In the genomic region with DNA sequence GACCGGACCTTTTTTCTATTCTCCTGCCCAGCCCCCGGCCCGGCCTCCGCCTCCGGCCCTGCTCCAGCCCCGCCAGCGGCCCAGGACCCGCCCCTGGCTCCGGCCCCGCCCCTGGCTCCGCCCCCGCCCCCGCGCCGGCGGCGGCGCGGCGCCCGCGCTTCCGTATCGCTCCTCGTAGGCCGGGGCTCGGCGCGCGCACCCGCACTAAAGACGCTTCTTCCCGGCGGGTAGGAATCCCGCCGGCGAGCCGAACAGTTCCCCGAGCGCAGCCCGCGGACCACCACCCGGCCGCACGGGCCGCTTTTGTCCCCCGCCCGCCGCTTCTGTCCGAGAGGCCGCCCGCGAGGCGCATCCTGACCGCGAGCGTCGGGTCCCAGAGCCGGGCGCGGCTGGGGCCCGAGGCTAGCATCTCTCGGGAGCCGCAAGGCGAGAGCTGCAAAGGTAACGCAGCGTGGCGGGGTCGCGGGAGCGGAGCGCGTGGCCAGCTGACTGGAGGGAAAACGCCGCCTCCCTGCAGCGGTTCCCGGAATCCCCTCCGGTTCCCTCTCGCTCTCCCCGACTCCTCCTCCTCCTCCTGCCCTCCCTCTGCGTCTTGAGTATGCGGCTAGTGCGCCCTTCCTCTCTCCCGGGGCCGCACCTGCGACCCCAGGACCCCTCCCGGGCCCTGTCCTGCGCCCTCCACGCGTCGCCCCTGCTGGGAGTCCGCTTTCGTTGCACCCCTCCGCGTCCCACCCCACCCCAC, we compare ENCODE assay signal across 8 cellular contexts. TPM values are rescaled to one million over a fixed set of nuclear protein-coding genes. Genes with fewer than 3 reads are reported as not detected.
DNase-seq lines count a peak whose midpoint lies in the region; ATAC-seq and TF ChIP-seq lines count a peak whose summit lies in the region.

A gene (plus strand): TSS at position 163 of the 742 bp plus-strand sequence. CDS start 11,985 bp downstream, outside the sequence.

- peak within 1 kb of the TSS; percentile 85 for H3K27ac ChIP-seq in HUES48 (ENCODE audit: low read depth, low read length)

- H3K4me1 ChIP-seq in HUES48 (ENCODE audit: control insufficient read depth, insufficient read depth, low read length), result peaks cover 16% of the 10 kb centered on the region

- intact Hi-C loops in activated T-helper 2 cell treated with anti-CD3 and anti-CD28 coated beads, Interferon-gamma antibody, Interleukin-2, Interleukin-4, amounts not matched to agents 10 μg/mL and 5 μg/mL and 100 μg/mL, durations not matched to agents 14 hours and 24 hours and 36 hours (cut with micrococcal nuclease), result loop anchor here (2.0 to 5.0 kb wide), 2 partner anchors 25 to 312 kb away; a partner anchor contains a TSS
- intact Hi-C loops in natural killer cell (cut with micrococcal nuclease), result no loop called here

- peaks cover 12% of the 10 kb centered on the region; the same call in 1 of the 2 replicates for H3K27me3 ChIP-seq in HUES48 (ENCODE audit: control insufficient read depth, insufficient read depth, low read length)

- H3K27ac Mint-ChIP-seq in activated T-helper 2 cell treated with anti-CD3 and anti-CD28 coated beads, Interferon-gamma antibody, Interleukin-2, Interleukin-4, amounts not matched to agents 10 μg/mL and 5 μg/mL and 100 μg/mL, durations not matched to agents 14 hours and 24 hours and 36 hours, result peak within 1 kb of the TSS; percentile 74
- peak within 1 kb of the TSS; percentile 88 to 97 for H3K27ac Mint-ChIP-seq in natural killer cell

- H3K36me3 Mint-ChIP-seq in activated T-helper 2 cell treated with anti-CD3 and anti-CD28 coated beads, Interferon-gamma antibody, Interleukin-2, Interleukin-4, amounts not matched to agents 10 μg/mL and 5 μg/mL and 100 μg/mL, durations not matched to agents 14 hours and 24 hours and 36 hours (ENCODE audit: low read depth), result peaks cover 25% of the 10 kb centered on the region
- peaks cover 18% of the 10 kb centered on the region for H3K36me3 Mint-ChIP-seq in natural killer cell

- ATAC-seq in GM21367 (IDR thresholded peaks at IDR 0.05; ENCODE audit: unreplicated experiment), result peak; percentile 52
- peak; percentile 75 to 91 (median 82) for ATAC-seq in natural killer cell
- ATAC-seq in stimulated activated naive CD8-positive, alpha-beta T cell treated with anti-CD3 and anti-CD28 coated beads, Interleukin-15, Interleukin-2, amounts not matched to agents 100 U/mL and 50 U/mL, for 24 hours, result peak; percentile 76

- peak within 1 kb of the TSS; percentile 86 for H3K4me3 Mint-ChIP-seq in activated T-helper 2 cell treated with anti-CD3 and anti-CD28 coated beads, Interferon-gamma antibody, Interleukin-2, Interleukin-4, amounts not matched to agents 10 μg/mL and 5 μg/mL and 100 μg/mL, durations not matched to agents 14 hours and 24 hours and 36 hours (ENCODE audit: low read depth)
- H3K4me3 Mint-ChIP-seq in natural killer cell, result peak within 1 kb of the TSS; percentile 90

- DNase-seq in COLO668 (lab: John Stamatoyannopoulos, UW; ENCODE audit: unreplicated experiment), result peak; percentile 87
- DNase-seq in RPMI7951 (ENCODE audit: low read depth), result peak; percentile 58
- DNase-seq in activated T-helper 2 cell treated with anti-CD3 and anti-CD28 coated beads, Interferon-gamma antibody, Interleukin-2, Interleukin-4, amounts not matched to agents 10 μg/mL and 5 μg/mL and 100 μg/mL, durations not matched to agents 14 hours and 24 hours and 36 hours (ENCODE audit: low spot score), result peak; percentile 71
- DNase-seq in fibroblast of peridontal ligament (ENCODE audit: extremely low read depth), result peak; percentile 33
- peak; percentile 75 for DNase-seq in natural killer cell
- peak; percentile 84 for DNase-seq in stimulated activated naive CD8-positive, alpha-beta T cell treated with anti-CD3 and anti-CD28 coated beads, Interleukin-15, Interleukin-2, amounts not matched to agents 100 U/mL and 50 U/mL, for 24 hours

- no peaks in the 10 kb centered on the region for H3K27me3 Mint-ChIP-seq in activated T-helper 2 cell treated with anti-CD3 and anti-CD28 coated beads, Interferon-gamma antibody, Interleukin-2, Interleukin-4, amounts not matched to agents 10 μg/mL and 5 μg/mL and 100 μg/mL, durations not matched to agents 14 hours and 24 hours and 36 hours (ENCODE audit: low read depth)
- H3K27me3 Mint-ChIP-seq in natural killer cell (ENCODE audit: low read depth in 2 of 2), result no peaks in the 10 kb centered on the region

- H3K9me3 ChIP-seq in HUES48 (ENCODE audit: control insufficient read depth, insufficient read depth, low read length), result no peaks in the 10 kb centered on the region

- no peaks in the 10 kb centered on the region for H3K9me3 Mint-ChIP-seq in activated T-helper 2 cell treated with anti-CD3 and anti-CD28 coated beads, Interferon-gamma antibody, Interleukin-2, Interleukin-4, amounts not matched to agents 10 μg/mL and 5 μg/mL and 100 μg/mL, durations not matched to agents 14 hours and 24 hours and 36 hours
- H3K9me3 Mint-ChIP-seq in natural killer cell, result no peaks in the 10 kb centered on the region

- peaks cover 44% of the 10 kb centered on the region for H3K4me1 Mint-ChIP-seq in activated T-helper 2 cell treated with anti-CD3 and anti-CD28 coated beads, Interferon-gamma antibody, Interleukin-2, Interleukin-4, amounts not matched to agents 10 μg/mL and 5 μg/mL and 100 μg/mL, durations not matched to agents 14 hours and 24 hours and 36 hours (ENCODE audit: low read depth)
- H3K4me1 Mint-ChIP-seq in natural killer cell, result peaks cover 50 to 52% of the 10 kb centered on the region in 2 donors

- no peaks in the 10 kb centered on the region for H3K36me3 ChIP-seq in HUES48 (ENCODE audit: control insufficient read depth, insufficient read depth, low read length)

- H3K4me3 ChIP-seq in HUES48 (ENCODE audit: low read depth, low read length), result peak within 1 kb of the TSS; percentile 89

- H3K9ac ChIP-seq in HUES48 (ENCODE audit: low read depth, low read length), result peak within 1 kb of the TSS; percentile 72

- no peak for TF ChIP-seq CTCF in natural killer cell (IDR thresholded peaks at IDR 0.05)

RNA-seq across cellular contexts. Expression of the gene that starts here (rescaled TPM):
- total RNA-seq in RPMI7951 (2014; rRNA removed; shearing (Covaris generic)), result 2.4 and 4.9 TPM in 2 replicates
- total RNA-seq in activated T-helper 2 cell treated with anti-CD3 and anti-CD28 coated beads, Interferon-gamma antibody, Interleukin-2, Interleukin-4, amounts not matched to agents 10 μg/mL and 5 μg/mL and 100 μg/mL, durations not matched to agents 14 hours and 24 hours and 36 hours, result 34.8 and 36.8 TPM in 2 replicates
- total RNA-seq in natural killer cell, result 100 to 1,000 TPM in 1 of 3 donors, 10 to 100 TPM in 2; 65.4 to 105 (median 70.9) TPM

Comparison
In these comparisons a context has a peak if more than half of its experiments do, and no peak if none do; other contexts are left out.
1. Peak in every context shown above with its lines: DNase-seq, ATAC-seq, H3K4me3 ChIP-seq and H3K27ac ChIP-seq.
2. DNase-seq: peak in every context shown above with its lines; median percentile 87 in COLO668; 84 in stimulated activated naive CD8-positive, alpha-beta T cell treated with anti-CD3 and anti-CD28 coated beads, Interleukin-15, Interleukin-2, amounts not matched to agents 100 U/mL and 50 U/mL, for 24 hours; 75 in natural killer cell; 71 in activated T-helper 2 cell treated with anti-CD3 and anti-CD28 coated beads, Interferon-gamma antibody, Interleukin-2, Interleukin-4, amounts not matched to agents 10 μg/mL and 5 μg/mL and 100 μg/mL, durations not matched to agents 14 hours and 24 hours and 36 hours; 58 in RPMI7951; 33 in fibroblast of peridontal ligament.